8 cellular contexts compared by ENCODE assay signal in the genomic region with DNA sequence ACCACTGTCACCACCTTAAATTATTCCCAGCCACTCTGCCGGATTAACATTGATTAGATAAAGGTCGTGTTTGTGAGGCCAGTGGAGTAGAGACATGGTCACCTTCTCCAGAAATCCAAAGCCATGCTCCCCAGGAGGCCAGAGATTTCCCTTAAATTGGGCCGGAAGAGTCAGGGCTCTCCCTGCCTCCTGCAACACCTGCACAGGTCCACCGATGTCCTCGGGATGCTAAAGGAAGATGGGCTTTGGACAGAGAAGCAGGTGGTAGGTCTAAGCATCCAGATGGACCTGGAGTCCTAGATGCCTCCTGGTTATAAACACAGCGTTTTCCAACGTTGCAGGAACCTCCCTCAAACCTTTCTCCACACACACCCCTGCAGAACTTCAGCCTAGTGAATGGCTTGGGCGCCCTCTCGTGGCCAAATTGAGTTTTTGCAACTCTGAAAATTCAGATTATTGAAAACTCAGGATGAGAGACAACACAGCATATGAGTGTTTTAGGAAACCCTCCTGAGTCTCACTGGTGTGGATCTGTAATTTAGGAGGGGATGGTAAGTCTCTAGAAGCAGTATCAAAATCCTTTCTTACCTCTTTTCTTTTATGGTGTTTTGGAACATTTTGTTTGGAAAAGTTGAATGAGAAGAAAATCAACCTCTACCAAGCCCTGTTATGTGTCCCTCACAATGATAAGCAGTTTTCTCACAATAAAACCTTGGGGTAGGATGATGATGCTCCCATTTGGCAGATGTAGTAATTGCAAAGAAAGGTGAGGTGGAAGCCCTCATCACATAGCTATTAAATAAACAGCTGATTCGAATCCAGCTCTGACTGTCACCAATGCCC.
DNase-seq lines count a peak whose midpoint lies in the region; ATAC-seq, FAIRE-seq and TF ChIP-seq lines count a peak whose summit lies in the region.

No MANE protein-coding gene starts in this region.

- no peak for TF ChIP-seq EP300 in transverse colon (IDR thresholded peaks at IDR 0.05; ENCODE audit: low read depth)

- FAIRE-seq in frontal cortex (lab: Jason Lieb, UNC) (peak; percentile 13), pancreas (lab: Jason Lieb, UNC) (no peak)

- TF ChIP-seq POLR2A in transverse colon (IDR thresholded peaks at IDR 0.05) = no peak

- H3K36me3 ChIP-seq in pancreas (no peaks in the 10 kb centered on the region), transverse colon (no peaks in the 10 kb centered on the region)

- in situ Hi-C loops in SK-MEL-5 (cut with HindIII; ENCODE audit: low pct_unique_long_range_greater_than_20kb, low sequenced_read_pairs) (no loop called here), transverse colon (cut with MboI; ENCODE audit: low pct_ligation_motif_present in 1 of 4, low pct_unique_long_range_greater_than_20kb in 1 of 4, low sequenced_read_pairs in 3 of 4) (loop anchor here (5.0 to 25.0 kb wide), 4 partner anchors 292 to 487 kb away; no protein-coding TSS in a partner anchor)

- TF ChIP-seq CTCF in GM12864 (IDR thresholded peaks at IDR 0.05; ENCODE audit: low read depth, low read length, missing control alignments) (peak; percentile 72), LNCaP clone FGC (IDR thresholded peaks at IDR 0.05; ENCODE audit: control insufficient read depth, extremely low read depth, insufficient read depth) (peak; percentile 85), pancreas (IDR thresholded peaks at IDR 0.05) (peak; percentile 64 to 80 (median 78)), transverse colon (IDR thresholded peaks at IDR 0.05) (peak; percentile 85 to 90 (median 89))

- intact Hi-C loops in pancreas (cut with DNase I) = loop anchor here (5.0 to 10.0 kb wide), 4 partner anchors 292 to 485 kb away; no protein-coding TSS in a partner anchor
- intact Hi-C loops in transverse colon (cut with DNase I; ENCODE audit: low total_unique reads) = loop anchor here (1.0 kb wide), 1 partner anchor 293 kb away; no protein-coding TSS in a partner anchor

- H3K4me3 ChIP-seq in GM12864 (ENCODE audit: low read depth, low read length) = no peak overlapping the region
- H3K4me3 ChIP-seq in LNCaP clone FGC (ENCODE audit: low read depth, low read length) = no peak overlapping the region
- no peak overlapping the region for H3K4me3 ChIP-seq in pancreas
- H3K4me3 ChIP-seq in transverse colon = no peak overlapping the region

- no peaks in the 10 kb centered on the region for H3K27me3 ChIP-seq in pancreas
- no peaks in the 10 kb centered on the region for H3K27me3 ChIP-seq in transverse colon

- 23 to 28% methylated on average over 10 of the region's 10 CpGs for WGBS in pancreas, 2 donors
- WGBS in transverse colon (ENCODE audit: low coverage in 1 of 2), 2 donors = 25 to 26% methylated on average over 3 to 10 of the region's 10 CpGs

- H3K9me3 ChIP-seq in pancreas = no peaks in the 10 kb centered on the region
- H3K9me3 ChIP-seq in transverse colon = no peaks in the 10 kb centered on the region

- H3K4me1 ChIP-seq in pancreas (no peaks in the 10 kb centered on the region), transverse colon (no peaks in the 10 kb centered on the region)

- ATAC-seq in pancreas (peak in 3 of 4 donors; percentile 74 to 81 (median 78)), GM19455 (IDR thresholded peaks at IDR 0.05; ENCODE audit: unreplicated experiment) (no peak)

- no peak for DNase-seq in GM12864 (ENCODE audit: low read depth)
- peak; percentile 13 for DNase-seq in LNCaP clone FGC (ENCODE audit: low read depth)
- DNase-seq in SK-MEL-5 (ENCODE audit: low read depth, low spot score) = peak; percentile 72
- DNase-seq in activated naive CD4-positive, alpha-beta T cell (lab: John Stamatoyannopoulos, UW) = peak; percentile 28 to 67 (median 46)
- peak in 1 of 2 donors; percentile 48 for DNase-seq in frontal cortex (ENCODE audit: low spot score in 2 of 2)
- peak in 5 of 6 donors; percentile 14 to 82 (median 41) for DNase-seq in pancreas
- peak; percentile 71 for DNase-seq in transverse colon

- H3K27ac ChIP-seq in pancreas = no peak overlapping the region
- H3K27ac ChIP-seq in transverse colon = no peak overlapping the region
